In the genomic region with DNA sequence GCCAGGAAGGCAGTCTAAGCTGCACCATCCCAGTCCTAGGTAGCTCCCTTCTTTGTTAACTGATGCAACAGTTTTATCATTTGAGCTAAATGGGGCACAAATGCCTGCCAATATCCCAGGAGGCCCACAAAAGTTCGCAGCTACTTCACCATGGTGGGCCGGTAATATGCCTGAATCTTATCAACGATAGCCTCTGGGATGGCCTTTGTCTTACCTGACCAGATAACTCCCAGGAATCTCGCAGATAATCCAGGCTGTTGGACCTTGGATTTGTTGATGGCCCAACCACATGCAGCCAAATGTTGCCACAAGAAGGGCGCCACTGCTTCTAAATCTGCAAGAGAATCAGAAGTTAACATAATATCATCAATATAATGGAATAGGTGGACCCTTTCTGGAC, we compare ENCODE assay signal across 35 cellular contexts.
"Had no signal": no experiment of that assay in that cellular context is flagged by ENCODE, and none has a peak within 500 bp of the region (broad histone marks: within the 10 kb centered on the region; RNA-seq: fewer than 3 reads in every experiment).

No MANE protein-coding gene starts in this region.

- H3K9ac ChIP-seq: KMS-11 had no signal

- H3K36me3 ChIP-seq: MG63 had no signal

- DNase-seq: Karpas-422, Kasumi-1, KG1, MG63, MM.1S, MV-4-11, NCI-H1048, NCI-H1092, NCI-H1092 treated with DMSO at 0.1 percent for 48 hours, NCI-H1105, NCI-H1105 treated with DMSO at 0.1 percent for 48 hours, NCI-H1417, NCI-H1417 treated with DMSO at 0.1 percent for 48 hours, NCI-H1436, NCI-H1436 treated with DMSO at 0.1 percent for 48 hours, NCI-H146, NCI-H1694, NCI-H1694 treated with DMSO at 0.1 percent for 48 hours, NCI-H187, NCI-H187 treated with DMSO at 0.1 percent for 48 hours, NCI-H1930, NCI-H2029, NCI-H2029 treated with DMSO at 0.1 percent for 48 hours, NCI-H2081, NCI-H2081 treated with DMSO at 0.1 percent for 48 hours, NCI-H2107, NCI-H2171, NCI-H2171 treated with DMSO at 0.1 percent for 48 hours, NCI-H2227 treated with DMSO at 0.1 percent for 48 hours, NCI-H226, NCI-H345, NCI-H446, NCI-H446 treated with DMSO at 0.1 percent for 48 hours, NCI-H510A had no signal

- H3K27ac ChIP-seq: KMS-11 had no signal

- H3K9me3 ChIP-seq: MG63 had no signal

- H3K27me3 ChIP-seq: MG63 had no signal

- H3K4me2 ChIP-seq: KMS-11 had no signal

- H3K4me3 ChIP-seq: MG63 had no signal
